21 cellular contexts compared by ENCODE assay signal in genomic region chr12:28054583-28054982, GRCh38.
DNase-seq lines count a peak whose midpoint lies in the region; ATAC-seq, FAIRE-seq and TF ChIP-seq lines count a peak whose summit lies in the region.
"Had no signal": no experiment of that assay in that cellular context is flagged by ENCODE, and none has a peak within 500 bp of the region (broad histone marks: within the 10 kb centered on the region; RNA-seq: fewer than 3 reads in every experiment).

No MANE protein-coding gene starts in this region.

- no peak overlapping the region for H2BK5ac ChIP-seq in H1 (ENCODE audit: low read depth, low read length)

- 71% methylated on average over 1 of the region's 1 CpG; no CpG with 5 or more reads in 1 of the 2 experiments for WGBS in H1 (ENCODE audit: extremely low coverage in 1 of 2, insufficient coverage in 1 of 2, insufficient read length in 1 of 2, insufficient replicate concordance in 2 of 2, low coverage in 1 of 2, low lambda C conversion rate in 2 of 2, missing lambda C conversion rate in 1 of 2), 2 experiments

- H2BK12ac ChIP-seq in H1 (ENCODE audit: low read depth, low read length) = no peak overlapping the region

- H3K4me3 ChIP-seq in GM23338 (no peak overlapping the region), H1 (ENCODE audit: extremely low read depth in 1 of 4, insufficient read depth in 2 of 4, low read depth in 3 of 4, low read length in 4 of 4) (no peak overlapping the region), OCI-LY7 (ENCODE audit: low read depth, low read length, poor library complexity, severe bottlenecking) (no peak overlapping the region)
- H3K4me3 ChIP-seq: BLaER1 treated with 17β-estradiol and CSF1 and Interleukin-3, amounts not matched to agents 10 nM and 100 nM had no signal

- H2BK15ac ChIP-seq in H1 (ENCODE audit: low read length) = no peak overlapping the region

- H3K27me3 ChIP-seq in GM23338 (ENCODE audit: insufficient read depth) (no peaks in the 10 kb centered on the region), H1 (replicated peaks in 1 of 4; ENCODE audit: control insufficient read depth in 3 of 4, extremely low read depth in 1 of 4, insufficient read depth in 3 of 4, low read length in 3 of 4) (no peaks in the 10 kb centered on the region)
- H3K27me3 ChIP-seq: BLaER1 treated with 17β-estradiol and CSF1 and Interleukin-3, amounts not matched to agents 10 nM and 100 nM had no signal

- H2AK5ac ChIP-seq in H1 (ENCODE audit: low read depth, low read length) = no peak overlapping the region

- no peak for TF ChIP-seq POLR2A in H1 (IDR thresholded peaks at IDR 0.05; ENCODE audit: control extremely low read depth in 1 of 2, low read depth in 2 of 2, low read length in 2 of 2)

- H3K9ac ChIP-seq in H1 (replicated peaks in 1 of 4; ENCODE audit: extremely low read depth in 1 of 4, low read depth in 3 of 4, low read length in 3 of 4) = no peak overlapping the region
- H3K9ac ChIP-seq: BLaER1 treated with 17β-estradiol and CSF1 and Interleukin-3, amounts not matched to agents 10 nM and 100 nM had no signal

- H2BK120ac ChIP-seq in H1 (replicated peaks; ENCODE audit: low read depth, low read length) = no peak overlapping the region

- no peaks in the 10 kb centered on the region for H3K9me3 Mint-ChIP-seq in GM23338
- H3K9me3 Mint-ChIP-seq: CD4-positive, alpha-beta T cell; CD8-positive, alpha-beta T cell had no signal

- no peak overlapping the region for H3K14ac ChIP-seq in H1 (ENCODE audit: insufficient read length)

- TF ChIP-seq CTCF in GM23338 (conservative IDR thresholded peaks at IDR 0.05; ENCODE audit: low read depth in 2 of 2) (no peak), H1 (IDR thresholded peaks at IDR 0.05; ENCODE audit: control extremely low read depth in 1 of 3, insufficient read depth in 1 of 3, low read depth in 1 of 3, low read length in 3 of 3) (no peak), OCI-LY7 (conservative IDR thresholded peaks at IDR 0.05; ENCODE audit: low read length) (no peak)

- no peak overlapping the region for H4K5ac ChIP-seq in H1 (ENCODE audit: insufficient read length, low read depth, low read length)

- POLR2A ChIA-PET in H1 (lab: Charles Lee; ENCODE audit: partially characterized antibody) (no interaction called here), OCI-LY7 (lab: Charles Lee) (no interaction called here)

- H3K4ac ChIP-seq in H1 (replicated peaks; ENCODE audit: insufficient read length, low read depth, low read length) = no peak overlapping the region

- H3K9me3 ChIP-seq in H1 (ENCODE audit: insufficient read depth in 2 of 2, low read depth in 1 of 2, low read length in 1 of 2) (no peaks in the 10 kb centered on the region), OCI-LY7 (ENCODE audit: low read length) (no peaks in the 10 kb centered on the region)
- H3K9me3 ChIP-seq: BLaER1 treated with 17β-estradiol and CSF1 and Interleukin-3, amounts not matched to agents 10 nM and 100 nM; Caco-2 had no signal

- H4K20me1 ChIP-seq in GM23338 (replicated peaks; ENCODE audit: insufficient read depth) (no peaks in the 10 kb centered on the region), H1 (replicated peaks in 1 of 2; ENCODE audit: control insufficient read depth in 1 of 2, insufficient read depth in 2 of 2, low read length in 2 of 2) (no peaks in the 10 kb centered on the region), OCI-LY7 (ENCODE audit: insufficient read depth, low read length) (no peaks in the 10 kb centered on the region)
- H4K20me1 ChIP-seq: BLaER1 treated with 17β-estradiol and CSF1 and Interleukin-3, amounts not matched to agents 10 nM and 100 nM had no signal

- no peaks in the 10 kb centered on the region for H3K36me3 Mint-ChIP-seq in GM23338 (ENCODE audit: low read depth)
- H3K36me3 Mint-ChIP-seq: CD8-positive, alpha-beta T cell had no signal

- H3K56ac ChIP-seq in H1 (replicated peaks; ENCODE audit: insufficient read length, low read depth, low read length) = no peak overlapping the region

- no peak for ATAC-seq in GM23338
- ATAC-seq: CD8-positive, alpha-beta T cell had no signal

- no peak overlapping the region for H3K4me3 Mint-ChIP-seq in GM23338
- H3K4me3 Mint-ChIP-seq: B cell; CD4-positive, alpha-beta T cell; CD8-positive, alpha-beta T cell had no signal

- no peak overlapping the region for H2BK20ac ChIP-seq in H1 (ENCODE audit: low read length)

- no peak for TF ChIP-seq RAD21 in H1 (IDR thresholded peaks at IDR 0.05 in 1 of 2, conservative IDR thresholded peaks at IDR 0.05 in 1 of 2; ENCODE audit: low read depth in 2 of 2, low read length in 2 of 2)

- H3K9me2 ChIP-seq in GM23338 (ENCODE audit: insufficient read depth) (no peaks in the 10 kb centered on the region), OCI-LY7 (ENCODE audit: insufficient read depth, low read length) (no peaks in the 10 kb centered on the region)

- no peaks in the 10 kb centered on the region for H3K27me3 Mint-ChIP-seq in GM23338 (ENCODE audit: insufficient read depth, low read depth, poor library complexity)
- H3K27me3 Mint-ChIP-seq: CD4-positive, alpha-beta T cell had no signal

- intact Hi-C loops in OCI-LY7 (cut with micrococcal nuclease; ENCODE audit: unreplicated experiment) = no loop called here

- H3K27ac ChIP-seq in GM23338 (ENCODE audit: low read depth) (no peak overlapping the region), H1 (ENCODE audit: low read depth, low read length) (no peak overlapping the region), OCI-LY7 (ENCODE audit: low read depth, low read length, poor library complexity, severe bottlenecking) (no peak overlapping the region)
- H3K27ac ChIP-seq: BLaER1 treated with 17β-estradiol and CSF1 and Interleukin-3, amounts not matched to agents 10 nM and 100 nM; C4-2B had no signal

- DNase-seq in Ammon's horn (ENCODE audit: low spot score) (peak; percentile 63), GM23338 (ENCODE audit: low spot score) (no peak), H1 (ENCODE audit: low read depth in 1 of 2, low spot score in 2 of 2) (no peak), OCI-LY7 (ENCODE audit: low spot score) (no peak), glomerular visceral epithelial cell (ENCODE audit: extremely low spot score) (no peak)
- DNase-seq: 8988T; ACHN; Caco-2; Calu3; CD4-positive, alpha-beta T cell; CD8-positive, alpha-beta T cell; DMS79 treated with DMSO at 0.1 percent for 48 hours; GF-D8 had no signal

- H4K8ac ChIP-seq in H1 (ENCODE audit: extremely low read depth, insufficient read depth, low read length) = no peak overlapping the region

- H3F3A ChIP-seq in GM23338 (replicated peaks; ENCODE audit: low read depth) = no peaks in the 10 kb centered on the region

- no peak overlapping the region for H3K27ac Mint-ChIP-seq in GM23338
- H3K27ac Mint-ChIP-seq: B cell; CD4-positive, alpha-beta T cell; CD8-positive, alpha-beta T cell had no signal

- no TSS peak for BruUV-seq in OCI-LY7 (replicated peaks; lab: Mats Ljungman, UMichigan)

- no peak for TF ChIP-seq EP300 in H1 (IDR thresholded peaks at IDR 0.05; ENCODE audit: borderline replicate concordance in 1 of 2, low read depth in 2 of 2, low read length in 2 of 2)

- peaks cover 10% of the 10 kb centered on the region; the same call in 2 of the 3 replicates for H3K4me1 Mint-ChIP-seq in GM23338
- H3K4me1 Mint-ChIP-seq: B cell had no signal

- H3K4me2 ChIP-seq in GM23338 (no peak overlapping the region), H1 (ENCODE audit: insufficient read depth in 1 of 2, low read depth in 2 of 2, low read length in 2 of 2) (no peak overlapping the region), OCI-LY7 (ENCODE audit: low read length) (no peak overlapping the region)
- H3K4me2 ChIP-seq: BLaER1 treated with 17β-estradiol and CSF1 and Interleukin-3, amounts not matched to agents 10 nM and 100 nM had no signal

- H3K18ac ChIP-seq in H1 (ENCODE audit: extremely low read depth, low read length) = no peak overlapping the region

- H3K79me2 ChIP-seq in GM23338 (replicated peaks; ENCODE audit: insufficient read depth) = no peaks in the 10 kb centered on the region
- H3K79me2 ChIP-seq in H1 (ENCODE audit: control insufficient read depth in 1 of 2, insufficient read depth in 2 of 2, low read length in 2 of 2) = no peaks in the 10 kb centered on the region
- no peaks in the 10 kb centered on the region for H3K79me2 ChIP-seq in OCI-LY7 (ENCODE audit: insufficient read depth, low read depth, low read length)

- H3K4me1 ChIP-seq in GM23338 (ENCODE audit: insufficient read depth) (no peaks in the 10 kb centered on the region), H1 (replicated peaks in 1 of 4; ENCODE audit: control insufficient read depth in 3 of 4, insufficient read depth in 4 of 4, low read length in 3 of 4) (peaks cover 0 to 4% (median 0%) of the 10 kb centered on the region in 4 experiments; a peak in 2 of 7 replicates), OCI-LY7 (ENCODE audit: insufficient read depth, low read length, poor library complexity, severe bottlenecking) (no peaks in the 10 kb centered on the region)
- H3K4me1 ChIP-seq: BLaER1 treated with 17β-estradiol and CSF1 and Interleukin-3, amounts not matched to agents 10 nM and 100 nM; Caco-2 had no signal

- FAIRE-seq in H1 (lab: Jason Lieb, UNC) = no peak
- FAIRE-seq: A204.1, D721Med, G401.6, GM12891, GM19239 had no signal

- CTCF ChIA-PET in H1 (lab: Charles Lee; ENCODE audit: partially characterized antibody) (interaction anchor here (1.3 kb wide), 1 partner anchor 11 kb away, joined by 3 read pairs; no protein-coding TSS in a partner anchor), OCI-LY7 (lab: Charles Lee; ENCODE audit: unreplicated experiment) (no interaction called here)

- peak overlapping the region; percentile 69 for H2AFZ ChIP-seq in GM23338
- peak overlapping the region; percentile 58; the same call in 1 of the 2 replicates for H2AFZ ChIP-seq in H1 (ENCODE audit: low read length)
- H2AFZ ChIP-seq in OCI-LY7 (ENCODE audit: low read length) = no peak overlapping the region

- no peaks in the 10 kb centered on the region for H3K23me2 ChIP-seq in H1 (ENCODE audit: low read depth, low read length)

- H3K23ac ChIP-seq in H1 (ENCODE audit: insufficient read length) = no peak overlapping the region

- H3K36me3 ChIP-seq in GM23338 (ENCODE audit: insufficient read depth) (no peaks in the 10 kb centered on the region), H1 (ENCODE audit: control insufficient read depth in 2 of 4, insufficient read depth in 4 of 4, low read length in 3 of 4) (no peaks in the 10 kb centered on the region), OCI-LY7 (ENCODE audit: insufficient read depth, low read length) (no peaks in the 10 kb centered on the region)
- H3K36me3 ChIP-seq: BLaER1 treated with 17β-estradiol and CSF1 and Interleukin-3, amounts not matched to agents 10 nM and 100 nM had no signal

- H4K91ac ChIP-seq in H1 (replicated peaks; ENCODE audit: insufficient read length, low read length) = no peak overlapping the region

- no peaks in the 10 kb centered on the region for H3K79me1 ChIP-seq in H1 (ENCODE audit: low read depth, low read length)

TF ChIP-seq in GM23338, 12 proteins besides CTCF, POLR2A, EP300 and RAD21 (continues in another document):
- TF ChIP-seq ZNF331 (CRISPR knock-in tag; IDR thresholded peaks at IDR 0.05; ENCODE audit: low read depth) (no peak), ZNF114 (CRISPR knock-in tag; IDR thresholded peaks at IDR 0.05) (no peak)

TF ChIP-seq in H1, 55 proteins besides CTCF, POLR2A, EP300 and RAD21 (continues in another document):
- TF ChIP-seq BCL11A (IDR thresholded peaks at IDR 0.05; ENCODE audit: low read depth in 2 of 2, low read length in 2 of 2) (no peak), SP4 (IDR thresholded peaks at IDR 0.05; ENCODE audit: low read length) (no peak), CTBP2 (IDR thresholded peaks at IDR 0.05; ENCODE audit: borderline replicate concordance, insufficient read depth, insufficient read length, low read length) (no peak)
